Comparison of ENCODE assay signal across 20 cellular contexts in the genomic region with DNA sequence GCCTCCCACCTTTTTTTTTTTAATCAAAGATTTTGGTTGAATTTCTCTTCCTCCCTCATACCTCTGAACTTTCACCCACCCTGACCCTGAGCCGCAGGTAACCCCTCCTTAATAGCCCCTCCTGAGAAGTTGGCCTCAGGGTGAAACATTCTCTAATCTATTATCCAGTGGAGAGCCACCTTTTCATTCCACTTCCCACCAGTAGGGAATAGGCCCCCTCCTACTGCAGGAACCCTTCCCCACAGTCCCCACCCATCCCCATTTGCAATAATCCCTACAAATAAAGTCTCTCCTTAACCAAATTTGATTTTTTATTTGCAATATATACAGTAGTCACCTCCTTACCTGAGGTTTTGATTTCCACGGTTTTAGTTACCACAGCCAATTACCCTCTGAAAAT. TPM values are rescaled to one million over a fixed set of nuclear protein-coding genes. Genes with fewer than 3 reads are reported as not detected.
A peak's percentile ranks its signal among the peaks of the same experiment; 100 is the strongest.
DNase-seq lines count a peak whose midpoint lies in the region; ATAC-seq, FAIRE-seq and TF ChIP-seq lines count a peak whose summit lies in the region.
"Had no signal": no experiment of that assay in that cellular context is flagged by ENCODE, and none has a peak within 500 bp of the region (broad histone marks: within the 10 kb centered on the region; RNA-seq: fewer than 3 reads in every experiment).

No MANE protein-coding gene starts in this region.

- H3K27ac ChIP-seq in HepG2 (ENCODE audit: extremely low read length, insufficient read depth, low read length) (no peak overlapping the region), right lobe of liver (no peak overlapping the region), MM.1S (ENCODE audit: low read length) (no peak overlapping the region), endodermal cell (ENCODE audit: low read depth, low read length) (no peak overlapping the region), stomach (no peak overlapping the region)
- H3K27ac ChIP-seq: epithelial cell of prostate, GM23248, lower lobe of right lung, neutrophil had no signal

- H3K4me2 ChIP-seq in HepG2 (ENCODE audit: low read depth, low read length) (peak overlapping the region; percentile 95; the same call in 1 of the 2 replicates), MM.1S (ENCODE audit: low read depth, low read length) (peak overlapping the region; percentile 75; the same call in 1 of the 2 replicates)

- peaks cover 18% of the 10 kb centered on the region for H3F3A ChIP-seq in MM.1S (ENCODE audit: insufficient read depth, low read length)

- H3K27ac Mint-ChIP-seq in endodermal cell = no peak overlapping the region

- H3K4me1 ChIP-seq in HepG2 (ENCODE audit: insufficient read depth, low read length) (peaks cover 21% of the 10 kb centered on the region), right lobe of liver (peaks cover 0 to 18% (median 0%) of the 10 kb centered on the region in 4 donors), MM.1S (ENCODE audit: low read length) (peaks cover 9% of the 10 kb centered on the region; the same call in 1 of the 2 replicates), endodermal cell (ENCODE audit: control insufficient read depth, insufficient read depth, low read length) (no peaks in the 10 kb centered on the region), stomach (peaks cover 0 to 32% (median 25%) of the 10 kb centered on the region in 4 donors)

- H3K4me1 Mint-ChIP-seq in endodermal cell = peaks cover 14% of the 10 kb centered on the region

- 26% methylated on average over 2 of the region's 2 CpGs for WGBS in HepG2 (ENCODE audit: low lambda C conversion rate)
- 56% methylated on average over 2 of the region's 2 CpGs for WGBS in right lobe of liver (ENCODE audit: insufficient coverage, low coverage, low lambda C conversion rate, missing lambda C conversion rate)
- WGBS in endodermal cell (ENCODE audit: insufficient coverage in 1 of 2, insufficient read length in 1 of 2), 2 experiments = 88% methylated on average over 1 of the region's 2 CpGs; no CpG with 5 or more reads in 1 of the 2 experiments
- 62 to 74% (median 67%) methylated on average over 2 of the region's 2 CpGs for WGBS in stomach, 5 donors

- TF ChIP-seq POLR2A in HepG2 (IDR thresholded peaks at IDR 0.05; ENCODE audit: insufficient read depth in 1 of 2, low read depth in 2 of 2, low read length in 2 of 2) = no peak
- no peak for TF ChIP-seq POLR2A in right lobe of liver (IDR thresholded peaks at IDR 0.05)
- TF ChIP-seq POLR2A in stomach (IDR thresholded peaks at IDR 0.05) = no peak

- peak overlapping the region; percentile 92 for H3K4me3 Mint-ChIP-seq in endodermal cell

- intact Hi-C loops in HepG2 (cut with micrococcal nuclease; ENCODE audit: unreplicated experiment) (no loop called here), right lobe of liver (cut with DNase I) (no loop called here), stomach (cut with DNase I; ENCODE audit: low total_unique reads) (no loop called here)

- no peak for TF ChIP-seq EP300 in HepG2 (IDR thresholded peaks at IDR 0.05; ENCODE audit: low read depth in 2 of 2, low read length in 2 of 2)
- no peak for TF ChIP-seq EP300 in HepG2 (CRISPR knock-in tag; IDR thresholded peaks at IDR 0.05; ENCODE audit: borderline replicate concordance)
- TF ChIP-seq EP300 in stomach (IDR thresholded peaks at IDR 0.05) = no peak

- H4K20me1 ChIP-seq in HepG2 (ENCODE audit: insufficient read depth, low read length) (no peaks in the 10 kb centered on the region), MM.1S (ENCODE audit: insufficient read depth, low read length) (no peaks in the 10 kb centered on the region)

- DNase-seq in HepG2 (ENCODE audit: low spot score) (no peak), right lobe of liver (no peak), MM.1S (no peak), endodermal cell (no peak), stomach (no peak), globus pallidus (ENCODE audit: low spot score) (no peak)
- DNase-seq: activated CD4-positive, alpha-beta T cell treated with anti-CD3 and anti-CD28 coated beads for 48 hours; AML-193; anterior cingulate cortex; cortex of kidney; DMS79 treated with DMSO at 0.1 percent for 48 hours; GM23248; lower lobe of right lung; MG63; NCI-H2029; RPMI8226 had no signal

- in situ Hi-C loops in HepG2 (cut with HindIII; ENCODE audit: extremely low pct_ligation_motif_present, low pct_unique_long_range_greater_than_20kb) = no loop called here

- H3K27me3 Mint-ChIP-seq in endodermal cell (ENCODE audit: insufficient read depth) = peaks cover 25% of the 10 kb centered on the region

- H3K9me3 Mint-ChIP-seq in endodermal cell = no peaks in the 10 kb centered on the region

- H3K36me3 Mint-ChIP-seq in endodermal cell (ENCODE audit: low read depth) = peaks cover 2% of the 10 kb centered on the region

- no peak overlapping the region for H3K4me3 ChIP-seq in HepG2 (replicated peaks in 1 of 3; ENCODE audit: insufficient read depth in 1 of 3, low read depth in 2 of 3, low read length in 3 of 3)
- no peak overlapping the region for H3K4me3 ChIP-seq in right lobe of liver
- H3K4me3 ChIP-seq in MM.1S (ENCODE audit: low read length) = no peak overlapping the region
- no peak overlapping the region for H3K4me3 ChIP-seq in endodermal cell (ENCODE audit: low read length)
- no peak overlapping the region for H3K4me3 ChIP-seq in stomach
- H3K4me3 ChIP-seq: MG63 had no signal

- CTCF ChIA-PET in HepG2 (lab: Yijun Ruan, JAX; ENCODE audit: low intra/inter-chr PET ratio, low total read pairs) = no interaction called here

- no peaks in the 10 kb centered on the region for H3K36me3 ChIP-seq in HepG2 (replicated peaks in 1 of 2; ENCODE audit: control insufficient read depth in 1 of 2, insufficient read depth in 2 of 2, low read length in 2 of 2)
- H3K36me3 ChIP-seq in right lobe of liver = no peaks in the 10 kb centered on the region
- H3K36me3 ChIP-seq in MM.1S (replicated peaks; ENCODE audit: insufficient read depth, low read length) = no peaks in the 10 kb centered on the region
- no peaks in the 10 kb centered on the region for H3K36me3 ChIP-seq in endodermal cell (ENCODE audit: control insufficient read depth, insufficient read depth, low read length)
- H3K36me3 ChIP-seq in stomach = no peaks in the 10 kb centered on the region
- H3K36me3 ChIP-seq: lower lobe of right lung, MG63, neutrophil had no signal

- no peaks in the 10 kb centered on the region for H3K9me3 ChIP-seq in HepG2 (ENCODE audit: low read length)
- no peaks in the 10 kb centered on the region for H3K9me3 ChIP-seq in right lobe of liver
- H3K9me3 ChIP-seq in MM.1S (replicated peaks; ENCODE audit: insufficient read depth, low read length) = no peaks in the 10 kb centered on the region
- no peaks in the 10 kb centered on the region for H3K9me3 ChIP-seq in endodermal cell (ENCODE audit: control insufficient read depth, low read length)
- no peaks in the 10 kb centered on the region for H3K9me3 ChIP-seq in stomach
- H3K9me3 ChIP-seq: lower lobe of right lung, MG63, neutrophil had no signal

- H3K9ac ChIP-seq in HepG2 (ENCODE audit: insufficient read depth, low read depth, low read length) (no peak overlapping the region), MM.1S (ENCODE audit: low read length) (no peak overlapping the region), endodermal cell (ENCODE audit: extremely low read depth, low read length, poor library complexity, severe bottlenecking) (no peak overlapping the region)
- H3K9ac ChIP-seq: GM23248 had no signal

- no peak for TF ChIP-seq CTCF in HepG2 (CRISPR knock-in tag; IDR thresholded peaks at IDR 0.05)
- TF ChIP-seq CTCF in right lobe of liver (IDR thresholded peaks at IDR 0.05) = no peak
- no peak for TF ChIP-seq CTCF in MM.1S (IDR thresholded peaks at IDR 0.05; ENCODE audit: low read length)
- peak; percentile 55 for TF ChIP-seq CTCF in endodermal cell (conservative IDR thresholded peaks at IDR 0.05)
- no peak for TF ChIP-seq CTCF in stomach (IDR thresholded peaks at IDR 0.05)

- POLR2A ChIA-PET in HepG2 (lab: Yijun Ruan, JAX) = no interaction called here

- no peak for TF ChIP-seq RAD21 in HepG2 (CRISPR knock-in tag; IDR thresholded peaks at IDR 0.05)

- H3K79me2 ChIP-seq in HepG2 (ENCODE audit: insufficient read depth, low read length) (no peaks in the 10 kb centered on the region), MM.1S (ENCODE audit: low read length) (peaks cover 27% of the 10 kb centered on the region)

- no peak overlapping the region for H2AFZ ChIP-seq in HepG2 (ENCODE audit: low read length)
- no peak overlapping the region for H2AFZ ChIP-seq in MM.1S (ENCODE audit: low read length)

- H3K27me3 ChIP-seq in HepG2 (ENCODE audit: control insufficient read depth in 1 of 2, insufficient read depth in 2 of 2, low read length in 2 of 2) (peaks cover 0 to 5% of the 10 kb centered on the region in 2 experiments; a peak in 1 of 5 replicates), right lobe of liver (no peaks in the 10 kb centered on the region), MM.1S (replicated peaks; ENCODE audit: insufficient read depth, low read length) (no peaks in the 10 kb centered on the region), endodermal cell (ENCODE audit: control insufficient read depth, insufficient read depth, low read length, poor library complexity, severe bottlenecking) (no peaks in the 10 kb centered on the region), stomach (no peaks in the 10 kb centered on the region)
- H3K27me3 ChIP-seq: MG63 had no signal

- FAIRE-seq in HepG2 (lab: Jason Lieb, UNC) = no peak

- no peak for ATAC-seq in HepG2
- no peak for ATAC-seq in right lobe of liver
- ATAC-seq in HG02571 (IDR thresholded peaks at IDR 0.05; ENCODE audit: unreplicated experiment) = no peak
- ATAC-seq: lower lobe of right lung, sciatic nerve had no signal

- BruUV-seq in HepG2 (replicated peaks; lab: Mats Ljungman, UMichigan) = no TSS peak

- no peaks in the 10 kb centered on the region for H3K9me2 ChIP-seq in MM.1S (replicated peaks; ENCODE audit: insufficient read depth, low read length)

RNA-seq across cellular contexts. Expression of gene SLC35F2, which starts 2.1 kb away (rescaled TPM):
- total RNA-seq in HepG2 (2016; rRNA removed; fragmentation: Illumina TruSeq; extraction: Trizol) = 13.2 and 20.3 TPM in 2 replicates
- total RNA-seq in HepG2 (2016; cell fraction: cytosol; rRNA removed; fragmentation: Illumina TruSeq; extraction: Trizol; ENCODE audit: low read depth) = 6.5 and 8.4 TPM in 2 replicates
- 11.0 and 19.5 TPM in 2 replicates for total RNA-seq in HepG2 (2016; cell fraction: insoluble cytoplasmic fraction; rRNA removed; fragmentation: Illumina TruSeq; extraction: Trizol)
- total RNA-seq in HepG2 (2016; cell fraction: membrane; rRNA removed; fragmentation: Illumina TruSeq; extraction: Trizol) = 12.0 and 13.3 TPM in 2 replicates
- total RNA-seq in HepG2 (2016; cell fraction: nucleus; rRNA removed; fragmentation: Illumina TruSeq; extraction: Trizol) = 13.5 and 17.0 TPM in 2 replicates
- polyA plus RNA-seq in HepG2 (2011; rRNA removed) = 5.6 and 5.8 TPM in 2 replicates
- polyA plus RNA-seq in HepG2 (2011; cell fraction: cytosol; rRNA removed) = 4.8 and 6.6 TPM in 2 replicates
- 2.0 and 2.7 TPM in 2 replicates for polyA plus RNA-seq in HepG2 (2011; cell fraction: nucleus; rRNA removed)
- polyA plus RNA-seq in HepG2 (2012) = 4.9 and 9.1 TPM in 2 replicates
- polyA plus RNA-seq in HepG2 (2016; cell fraction: cytosol; fragmentation: Illumina TruSeq; extraction: Trizol; ENCODE audit: low read depth) = 3.2 and 3.5 TPM in 2 replicates
- 9.4 and 9.5 TPM in 2 replicates for polyA plus RNA-seq in HepG2 (2016; cell fraction: insoluble cytoplasmic fraction; fragmentation: Illumina TruSeq; extraction: Trizol; ENCODE audit: low read depth)
- 7.2 and 8.0 TPM in 2 replicates for polyA plus RNA-seq in HepG2 (2016; cell fraction: membrane; fragmentation: Illumina TruSeq; extraction: Trizol; ENCODE audit: low read depth)
- 15.9 and 17.7 TPM in 2 replicates for polyA plus RNA-seq in HepG2 (2016; cell fraction: nucleus; fragmentation: Illumina TruSeq; extraction: Trizol; ENCODE audit: insufficient read depth, low read depth)
- 21.6 and 51.3 TPM in 2 replicates for polyA minus RNA-seq in HepG2 (2011; rRNA and poly(A)+ RNA removed; ENCODE audit: low replicate concordance)
- polyA minus RNA-seq in HepG2 (2011; cell fraction: cytosol; rRNA and poly(A)+ RNA removed) = 6.0 and 11.2 TPM in 2 replicates
- polyA minus RNA-seq in HepG2 (2011; cell fraction: nucleus; rRNA and poly(A)+ RNA removed) = 1.8 and 3.2 TPM in 2 replicates
- under 1 TPM in 5 of 6 experiments, not detected in 1; 0.06 to 0.55 (median 0.28) TPM for total RNA-seq in right lobe of liver
- 10 to 100 TPM; 18.8 to 23.6 TPM for total RNA-seq in endodermal cell
- polyA plus RNA-seq in endodermal cell (2013, experiment 1 of 2) = 6.3 TPM
- polyA plus RNA-seq in endodermal cell (2013, experiment 2 of 2) = 6.1 TPM
- total RNA-seq in stomach = 10 to 100 TPM in 2 of 5 donors, 1 to 10 TPM in 3; 1.8 to 21.2 (median 9.4) TPM
- polyA plus RNA-seq in stomach = 1 to 10 TPM; 5.1 to 8.7 (median 5.8) TPM
